ENCODE assay signal across 8 cellular contexts in genomic region chr5:112921833-112922817, GRCh38. TPM values are rescaled to one million over a fixed set of nuclear protein-coding genes. Genes with fewer than 3 reads are reported as not detected.
DNase-seq lines count a peak whose midpoint lies in the region; ATAC-seq lines count a peak whose summit lies in the region.

TSS of gene REEP5 (minus strand) at chr5:112922227. CDS start at chr5:112922190, 37 bp downstream.

- no peaks in the 10 kb centered on the region for H3K9me3 ChIP-seq in NT2/D1 (ENCODE audit: insufficient read depth, low read length)

- peak; percentile 82 for DNase-seq in COR-L47 (lab: John Stamatoyannopoulos, UW)
- DNase-seq in HT-29 (ENCODE audit: low spot score), result peak; percentile 84
- DNase-seq in NT2/D1 (ENCODE audit: low read depth, low spot score), result peak; percentile 51
- peak; percentile 39 for DNase-seq in activated CD8-positive, alpha-beta memory T cell treated with anti-CD3 and anti-CD28 coated beads, Interleukin-2, amount 50 U/mL, for 24 hours (ENCODE audit: extremely low read depth)
- peak; percentile 86 for DNase-seq in midbrain (lab: John Stamatoyannopoulos, UW)
- peak; percentile 76 to 82 for DNase-seq in stimulated activated CD8-positive, alpha-beta memory T cell treated with anti-CD3 and anti-CD28 coated beads, Interleukin-2, amount 100 ng/mL, for 48 hours (ENCODE audit: low read depth in 2 of 2)

- H3K36me3 ChIP-seq in NT2/D1 (ENCODE audit: insufficient read depth, insufficient read length, low read length), result peaks cover 37% of the 10 kb centered on the region

- no peaks in the 10 kb centered on the region for H3K4me1 ChIP-seq in NT2/D1 (ENCODE audit: insufficient read depth, insufficient read length)

- in situ Hi-C loops in endometrial microvascular endothelial cells (cut with HindIII; ENCODE audit: inconsistent ontology term, low pct_unique_long_range_greater_than_20kb, low sequenced_read_pairs), result no loop called here

- peak within 1 kb of the TSS; percentile 94 for H3K9ac ChIP-seq in NT2/D1 (ENCODE audit: insufficient read length, low read depth)

- peak within 1 kb of the TSS; percentile 75 for H3K4me3 ChIP-seq in NT2/D1 (ENCODE audit: insufficient read length, low read depth)

- ATAC-seq in GM19468 (IDR thresholded peaks at IDR 0.05; ENCODE audit: extremely low read depth, unreplicated experiment), result peak; percentile 45

- peaks cover 7% of the 10 kb centered on the region for H3K27me3 ChIP-seq in NT2/D1 (ENCODE audit: insufficient read depth, insufficient read length)

RNA-seq across cellular contexts. Expression of gene REEP5, which starts in this region (rescaled TPM):
- total RNA-seq in HT-29 (2014; rRNA removed; shearing (Covaris generic)), result 22.4 and 35.4 TPM in 2 replicates
- 85.0 TPM for total RNA-seq in endometrial microvascular endothelial cells (ENCODE audit: inconsistent ontology term)

Comparison
In these comparisons a context has a peak if more than half of its experiments do, and no peak if none do; other contexts are left out.
1. Peak in every context shown above with its lines: DNase-seq, ATAC-seq and H3K4me3 ChIP-seq.